In genomic region chr5:168614661-168615060, GRCh38 we compare ENCODE assay signal across 21 cellular contexts.
"Had no signal": no experiment of that assay in that cellular context is flagged by ENCODE, and none has a peak within 500 bp of the region (broad histone marks: within the 10 kb centered on the region; RNA-seq: fewer than 3 reads in every experiment).

No MANE protein-coding gene starts in this region.

- H3K27me3 ChIP-seq: dorsolateral prefrontal cortex, esophagus muscularis mucosa, gastroesophageal sphincter, heart left ventricle, hepatocyte had no signal

- H3K4me3 Mint-ChIP-seq: mesothelial cell of epicardium had no signal

- H3K9me3 Mint-ChIP-seq: immature natural killer cell, mesothelial cell of epicardium had no signal

- H3K27ac ChIP-seq: coronary artery, dorsolateral prefrontal cortex, esophagus muscularis mucosa, foreskin keratinocyte, gastroesophageal sphincter, heart left ventricle, hepatocyte, left ventricle myocardium inferior, lower lobe of right lung had no signal

- H3K36me3 ChIP-seq: esophagus muscularis mucosa, gastroesophageal sphincter, heart left ventricle, left ventricle myocardium inferior, lower lobe of right lung had no signal

- H2AFZ ChIP-seq: hepatocyte had no signal

- H3K36me3 Mint-ChIP-seq: immature natural killer cell, mesothelial cell of epicardium had no signal

- ATAC-seq: foreskin keratinocyte, gastroesophageal sphincter, heart left ventricle, lower lobe of right lung had no signal

- H3K4me3 ChIP-seq: coronary artery, dorsolateral prefrontal cortex, esophagus muscularis mucosa, gastroesophageal sphincter, heart left ventricle, hepatocyte, left ventricle myocardium inferior, lower lobe of right lung, mucosa of descending colon had no signal

- H3K27ac Mint-ChIP-seq: mesothelial cell of epicardium had no signal

- H3K4me1 ChIP-seq: esophagus muscularis mucosa, foreskin keratinocyte, gastroesophageal sphincter, lower lobe of right lung had no signal

- H3K4me2 ChIP-seq: hepatocyte had no signal

- H3K79me2 ChIP-seq: hepatocyte had no signal

- H3K9me3 ChIP-seq: esophagus muscularis mucosa, gastroesophageal sphincter, heart left ventricle, left ventricle myocardium inferior, lower lobe of right lung, mucosa of descending colon had no signal

- DNase-seq: dermis blood vessel endothelial cell; dorsolateral prefrontal cortex; effector CD4-positive, alpha-beta T cell; effector memory CD4-positive, alpha-beta T cell; foreskin keratinocyte; heart left ventricle; hypothalamus; immature natural killer cell; islet precursor cell; kidney; kidney glomerular epithelial cell; left colon; left ventricle myocardium inferior; lower lobe of right lung; mesenchymal stem cell; mucosa of descending colon had no signal
